9 cellular contexts compared by ENCODE assay signal in genomic region chr5:163453705-163454104, GRCh38.
"Had no signal": no experiment of that assay in that cellular context is flagged by ENCODE, and none has a peak within 500 bp of the region (broad histone marks: within the 10 kb centered on the region; RNA-seq: fewer than 3 reads in every experiment).

No MANE protein-coding gene starts in this region.

- H3K27me3 ChIP-seq: heart left ventricle, pancreas had no signal

- H3K27me3 Mint-ChIP-seq: activated CD4-positive, alpha-beta memory T cell treated with anti-CD3 and anti-CD28 coated beads, Interleukin-2, amount 10 ng/mL, durations not matched to agents 7 days and 5 days; activated CD4-positive, alpha-beta T cell treated with anti-CD3 and anti-CD28 coated beads for 36 hours; activated naive CD4-positive, alpha-beta T cell treated with anti-CD3 and anti-CD28 coated beads, Interleukin-2, amount 10 ng/mL, durations not matched to agents 7 days and 5 days; activated T-cell treated with anti-CD3 and anti-CD28 coated beads, Interleukin-2, amount 50 U/mL, for 24 hours; naive B cell; T-helper 17 cell had no signal

- H3K9me3 Mint-ChIP-seq: activated CD4-positive, alpha-beta memory T cell treated with anti-CD3 and anti-CD28 coated beads, Interleukin-2, amount 10 ng/mL, durations not matched to agents 7 days and 5 days; activated naive CD4-positive, alpha-beta T cell treated with anti-CD3 and anti-CD28 coated beads, Interleukin-2, amount 10 ng/mL, durations not matched to agents 7 days and 5 days; activated T-cell treated with anti-CD3 and anti-CD28 coated beads, Interleukin-2, amount 50 U/mL, for 24 hours; naive B cell; stimulated activated effector memory CD8-positive, alpha-beta T cell treated with anti-CD3 and anti-CD28 coated beads, Interleukin-12 subunit alpha, Interleukin-12 subunit beta, amount 100 ng/mL, for 72 hours had no signal

- DNase-seq: activated CD4-positive, alpha-beta memory T cell treated with anti-CD3 and anti-CD28 coated beads, Interleukin-2, amount 10 ng/mL, durations not matched to agents 7 days and 5 days; activated CD4-positive, alpha-beta T cell treated with anti-CD3 and anti-CD28 coated beads for 36 hours; activated naive CD4-positive, alpha-beta T cell treated with anti-CD3 and anti-CD28 coated beads, Interleukin-2, amount 10 ng/mL, durations not matched to agents 7 days and 5 days; activated T-cell treated with anti-CD3 and anti-CD28 coated beads, Interleukin-2, amount 50 U/mL, for 24 hours; heart left ventricle; naive B cell; pancreas; T-helper 17 cell had no signal

- H3K27ac ChIP-seq: heart left ventricle, pancreas had no signal

- H3K9me3 ChIP-seq: heart left ventricle, pancreas had no signal

- H3K4me3 ChIP-seq: heart left ventricle, pancreas had no signal

- H3K4me3 Mint-ChIP-seq: activated CD4-positive, alpha-beta memory T cell treated with anti-CD3 and anti-CD28 coated beads, Interleukin-2, amount 10 ng/mL, durations not matched to agents 7 days and 5 days; activated CD4-positive, alpha-beta T cell treated with anti-CD3 and anti-CD28 coated beads for 36 hours; activated naive CD4-positive, alpha-beta T cell treated with anti-CD3 and anti-CD28 coated beads, Interleukin-2, amount 10 ng/mL, durations not matched to agents 7 days and 5 days; activated T-cell treated with anti-CD3 and anti-CD28 coated beads, Interleukin-2, amount 50 U/mL, for 24 hours; naive B cell; stimulated activated effector memory CD8-positive, alpha-beta T cell treated with anti-CD3 and anti-CD28 coated beads, Interleukin-12 subunit alpha, Interleukin-12 subunit beta, amount 100 ng/mL, for 72 hours; T-helper 17 cell had no signal

- H3K27ac Mint-ChIP-seq: activated CD4-positive, alpha-beta memory T cell treated with anti-CD3 and anti-CD28 coated beads, Interleukin-2, amount 10 ng/mL, durations not matched to agents 7 days and 5 days; activated CD4-positive, alpha-beta T cell treated with anti-CD3 and anti-CD28 coated beads for 36 hours; activated naive CD4-positive, alpha-beta T cell treated with anti-CD3 and anti-CD28 coated beads, Interleukin-2, amount 10 ng/mL, durations not matched to agents 7 days and 5 days; activated T-cell treated with anti-CD3 and anti-CD28 coated beads, Interleukin-2, amount 50 U/mL, for 24 hours; stimulated activated effector memory CD8-positive, alpha-beta T cell treated with anti-CD3 and anti-CD28 coated beads, Interleukin-12 subunit alpha, Interleukin-12 subunit beta, amount 100 ng/mL, for 72 hours; T-helper 17 cell had no signal
